8 cellular contexts compared by ENCODE assay signal in the genomic region with DNA sequence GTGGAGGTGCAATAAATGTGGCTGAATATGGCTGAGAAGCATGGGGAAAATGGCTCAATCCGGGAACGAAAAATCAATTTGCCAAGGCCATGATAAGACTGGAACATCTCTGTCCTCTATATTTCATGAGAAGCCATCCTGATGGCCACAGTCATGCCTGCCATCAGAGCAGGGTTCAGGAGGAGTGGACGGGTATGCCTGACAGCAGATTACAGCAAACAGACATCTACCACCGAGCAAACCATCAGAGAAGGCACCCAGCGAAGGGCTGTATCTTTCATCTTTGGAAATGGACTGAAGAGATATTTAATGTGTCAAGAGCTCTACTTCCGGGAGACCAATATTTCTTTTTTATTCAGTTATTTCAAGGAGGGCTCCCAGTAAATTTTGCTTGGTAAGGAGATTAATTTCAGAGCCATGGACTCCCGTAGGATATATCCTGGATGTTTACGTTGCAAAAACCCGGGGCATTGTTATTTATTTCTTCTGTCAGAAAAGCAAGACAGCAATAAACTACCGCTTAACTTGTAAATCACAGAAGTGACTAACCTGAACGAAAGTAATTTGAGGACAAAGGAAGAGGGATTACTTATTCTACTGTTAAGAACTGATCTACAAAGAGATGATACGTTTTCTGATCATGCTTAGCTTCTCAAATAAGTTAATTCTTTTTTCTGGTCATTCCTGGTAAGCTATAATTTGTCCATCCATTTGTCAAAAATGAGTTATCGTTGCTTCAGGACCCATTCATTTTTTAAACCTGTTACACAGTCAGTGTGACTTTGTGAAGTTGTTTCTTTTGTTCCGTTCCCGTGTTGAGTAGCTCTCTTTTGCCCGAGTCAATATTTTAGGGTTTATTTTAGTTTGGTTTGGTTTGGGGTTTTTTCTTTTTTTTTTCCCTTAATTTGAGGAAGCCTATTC.
DNase-seq lines count a peak whose midpoint lies in the region; ATAC-seq and TF ChIP-seq lines count a peak whose summit lies in the region.

No MANE protein-coding gene starts in this region.

- TF ChIP-seq CTCF in astrocyte of the cerebellum (IDR thresholded peaks at IDR 0.05; ENCODE audit: low read depth, low read length, missing control alignments), result no peak

- H3K4me1 Mint-ChIP-seq in stimulated activated naive CD8-positive, alpha-beta T cell treated with anti-CD3 and anti-CD28 coated beads, Interleukin-15, amount 100 ng/mL, for 72 hours, result peaks cover 61% of the 10 kb centered on the region

- peak overlapping the region; percentile 78 to 88 for H3K4me3 Mint-ChIP-seq in stimulated activated naive CD8-positive, alpha-beta T cell treated with anti-CD3 and anti-CD28 coated beads, Interleukin-15, amount 100 ng/mL, for 72 hours

- ATAC-seq in GM19035 (IDR thresholded peaks at IDR 0.05; ENCODE audit: unreplicated experiment), result peak; percentile 5
- peak; percentile 27 for ATAC-seq in stimulated activated naive CD8-positive, alpha-beta T cell treated with anti-CD3 and anti-CD28 coated beads, Interleukin-15, amount 100 ng/mL, for 72 hours
- ATAC-seq in HG03159 (IDR thresholded peaks at IDR 0.05; ENCODE audit: unreplicated experiment), result no peak

- H3K27ac Mint-ChIP-seq in stimulated activated naive CD8-positive, alpha-beta T cell treated with anti-CD3 and anti-CD28 coated beads, Interleukin-15, amount 100 ng/mL, for 72 hours, result peak overlapping the region; percentile 93 to 96

- DNase-seq in NCI-H1105 treated with DMSO at 0.1 percent for 48 hours (lab: John Stamatoyannopoulos, UW) (peak; percentile 50), astrocyte of the cerebellum (ENCODE audit: low read depth) (no peak), kidney glomerular epithelial cell (lab: John Stamatoyannopoulos, UW) (peak; percentile 35), HK-2 (ENCODE audit: unreplicated experiment) (no peak)
- no peak for DNase-seq in stimulated activated naive CD8-positive, alpha-beta T cell treated with anti-CD3 and anti-CD28 coated beads, Interleukin-15, amount 100 ng/mL, for 72 hours
- no peak for DNase-seq in activated CD4-positive, alpha-beta T cell treated with anti-CD3 and anti-CD28 coated beads, Interleukin-2, amount 50 U/mL, for 4 hours

- in situ Hi-C loops in astrocyte of the cerebellum (cut with HindIII; ENCODE audit: low sequenced_read_pairs), result no loop called here

- H3K4me3 ChIP-seq in astrocyte of the cerebellum (ENCODE audit: low read depth, low read length), result peak overlapping the region; percentile 20

- no peaks in the 10 kb centered on the region for H3K27me3 Mint-ChIP-seq in stimulated activated naive CD8-positive, alpha-beta T cell treated with anti-CD3 and anti-CD28 coated beads, Interleukin-15, amount 100 ng/mL, for 72 hours

- no peaks in the 10 kb centered on the region for H3K9me3 Mint-ChIP-seq in stimulated activated naive CD8-positive, alpha-beta T cell treated with anti-CD3 and anti-CD28 coated beads, Interleukin-15, amount 100 ng/mL, for 72 hours

Comparison
In these comparisons a context has a peak if more than half of its experiments do, and no peak if none do; other contexts are left out.
1. DNase-seq: peak in NCI-H1105 treated with DMSO at 0.1 percent for 48 hours (single experiment) and kidney glomerular epithelial cell (single experiment); none in astrocyte of the cerebellum (single experiment), stimulated activated naive CD8-positive, alpha-beta T cell treated with anti-CD3 and anti-CD28 coated beads, Interleukin-15, amount 100 ng/mL, for 72 hours (0 of 2), activated CD4-positive, alpha-beta T cell treated with anti-CD3 and anti-CD28 coated beads, Interleukin-2, amount 50 U/mL, for 4 hours (0 of 2) and HK-2 (single experiment).